ENCODE assay signal across 7 cellular contexts in genomic region chr11:2891901-2892214, GRCh38. TPM values are rescaled to one million over a fixed set of nuclear protein-coding genes. Genes with fewer than 3 reads are reported as not detected.
A peak's percentile ranks its signal among the peaks of the same experiment; 100 is the strongest.
DNase-seq lines count a peak whose midpoint lies in the region; ATAC-seq and TF ChIP-seq lines count a peak whose summit lies in the region.

No MANE protein-coding gene starts in this region.

- 0 out of 2 replicates have a peak overlapping the region, but pooled peaks have one; percentile 55 for H3K14ac ChIP-seq in IMR-90 (replicated peaks; ENCODE audit: low read depth, low read length)

- no peak for TF ChIP-seq RAD21 in IMR-90 (IDR thresholded peaks at IDR 0.05; ENCODE audit: low read length)

- peak overlapping the region; percentile 98 for H4K91ac ChIP-seq in IMR-90 (ENCODE audit: insufficient read depth, low read depth, low read length)

- H4K20me1 ChIP-seq in IMR-90 (ENCODE audit: insufficient read depth, low read length), result no peaks in the 10 kb centered on the region

- H3K56ac ChIP-seq in IMR-90 (ENCODE audit: extremely low read depth, insufficient read depth, low read length), result peak overlapping the region; percentile 60; the same call in 1 of the 2 replicates

- peak overlapping the region; percentile 50; the same call in 1 of the 2 replicates for H3K4me2 ChIP-seq in IMR-90 (ENCODE audit: low read depth, low read length)

- no peaks in the 10 kb centered on the region for H3K9me3 ChIP-seq in IMR-90 (ENCODE audit: control insufficient read depth, insufficient read depth, low read length)
- H3K9me3 ChIP-seq in iPS-18a (ENCODE audit: control insufficient read depth, low read depth, low read length), result no peaks in the 10 kb centered on the region

- no peak for TF ChIP-seq CTCF in IMR-90 (conservative IDR thresholded peaks at IDR 0.05; ENCODE audit: low read depth, low read length)
- TF ChIP-seq CTCF in activated CD8-positive, alpha-beta T cell treated with anti-CD3 and anti-CD28 coated beads for 36 hours (IDR thresholded peaks at IDR 0.05), result no peak

- peak overlapping the region; percentile 98 for H3K4ac ChIP-seq in IMR-90 (ENCODE audit: low read depth, low read length)

- peak overlapping the region; percentile 98; the same call in 2 of the 3 replicates for H2BK15ac ChIP-seq in IMR-90 (ENCODE audit: low read depth, low read length)

- H3K27ac Mint-ChIP-seq in activated CD8-positive, alpha-beta T cell treated with anti-CD3 and anti-CD28 coated beads for 36 hours, result peak overlapping the region; percentile 91
- H3K27ac Mint-ChIP-seq in stimulated activated effector memory CD8-positive, alpha-beta T cell treated with anti-CD3 and anti-CD28 coated beads, Interleukin-12 subunit alpha, Interleukin-12 subunit beta, amount 100 ng/mL, for 72 hours, result peak overlapping the region; percentile 91

- H3K27me3 ChIP-seq in IMR-90 (ENCODE audit: control insufficient read depth, insufficient read depth, low read length) (no peaks in the 10 kb centered on the region), iPS-18a (ENCODE audit: control insufficient read depth, insufficient read depth, low read length) (peaks cover 23% of the 10 kb centered on the region)

- H2AK9ac ChIP-seq in IMR-90 (replicated peaks; ENCODE audit: low read depth, low read length, poor library complexity), result peak overlapping the region; percentile 99

- in situ Hi-C loops in IMR-90 (cut with MboI; ENCODE audit: low sequenced_read_pairs), result loop anchor here (10.0 to 25.0 kb wide), 2 partner anchors 467 to 705 kb away; no protein-coding TSS in a partner anchor

- H2BK5ac ChIP-seq in IMR-90 (ENCODE audit: low read depth, low read length, poor library complexity, severe bottlenecking), result peak overlapping the region; percentile 79

- no peaks in the 10 kb centered on the region for H3K36me3 Mint-ChIP-seq in activated CD8-positive, alpha-beta T cell treated with anti-CD3 and anti-CD28 coated beads for 36 hours (ENCODE audit: low read depth)
- peaks cover under 1% of the 10 kb centered on the region for H3K36me3 Mint-ChIP-seq in stimulated activated effector memory CD8-positive, alpha-beta T cell treated with anti-CD3 and anti-CD28 coated beads, Interleukin-12 subunit alpha, Interleukin-12 subunit beta, amount 100 ng/mL, for 72 hours

- ATAC-seq in IMR-90 (ENCODE audit: low read depth), result no peak; the same call in 1 of the 2 replicates
- ATAC-seq in activated CD8-positive, alpha-beta T cell treated with anti-CD3 and anti-CD28 coated beads for 36 hours, result no peak
- no peak for ATAC-seq in stimulated activated effector memory CD8-positive, alpha-beta T cell treated with anti-CD3 and anti-CD28 coated beads, Interleukin-12 subunit alpha, Interleukin-12 subunit beta, amount 100 ng/mL, for 72 hours
- no peak for ATAC-seq in GM18498 (IDR thresholded peaks at IDR 0.05; ENCODE audit: unreplicated experiment)
- no peak for ATAC-seq in GM19351 (IDR thresholded peaks at IDR 0.05; ENCODE audit: unreplicated experiment)

- no peaks in the 10 kb centered on the region for H3K9me3 Mint-ChIP-seq in activated CD8-positive, alpha-beta T cell treated with anti-CD3 and anti-CD28 coated beads for 36 hours
- no peaks in the 10 kb centered on the region for H3K9me3 Mint-ChIP-seq in stimulated activated effector memory CD8-positive, alpha-beta T cell treated with anti-CD3 and anti-CD28 coated beads, Interleukin-12 subunit alpha, Interleukin-12 subunit beta, amount 100 ng/mL, for 72 hours

- peak overlapping the region; percentile 88 to 98; a peak in 3 of 4 replicates for H4K8ac ChIP-seq in IMR-90 (ENCODE audit: low read depth in 2 of 2, low read length in 2 of 2)

- no peak overlapping the region for H3K4me3 ChIP-seq in IMR-90 (ENCODE audit: insufficient read depth, low read depth, low read length)
- no peak overlapping the region for H3K4me3 ChIP-seq in iPS-18a (ENCODE audit: low read length)

- peak overlapping the region; percentile 19 for H3K27ac ChIP-seq in IMR-90 (ENCODE audit: insufficient read depth, low read length)
- no peak overlapping the region for H3K27ac ChIP-seq in iPS-18a (ENCODE audit: low read length)

- CTCF ChIA-PET in IMR-90 (lab: Yijun Ruan, JAX), result interaction anchor here (0.8 to 11.0 kb wide), 3 partner anchors 38 to 464 kb away, joined by 3 to 116 read pairs (median 4); no protein-coding TSS in a partner anchor
- CTCF ChIA-PET in activated CD8-positive, alpha-beta T cell treated with anti-CD3 and anti-CD28 coated beads for 36 hours (lab: Charles Lee), result interaction anchor here (0.9 to 13.7 kb wide), 22 partner anchors 9 to 700 kb away, joined by 3 to 412 read pairs (median 5); partner anchors contain the start of gene PHLDA2

- POLR2A ChIA-PET in IMR-90 (lab: Charles Lee; ENCODE audit: unreplicated experiment), result interaction anchor here (0.6 kb wide), 2 partner anchors 35 to 277 kb away, joined by 3 read pairs; no protein-coding TSS in a partner anchor
- POLR2A ChIA-PET in activated CD8-positive, alpha-beta T cell treated with anti-CD3 and anti-CD28 coated beads for 36 hours (lab: Charles Lee), result interaction anchor here (1.0 to 4.2 kb wide), 4 partner anchors 11 to 419 kb away, joined by 3 to 26 read pairs (median 9); a partner anchor contains a TSS

- H3K9ac ChIP-seq in IMR-90 (ENCODE audit: low read depth, low read length) (0 out of 2 replicates have a peak overlapping the region, but pooled peaks have one; percentile 18), iPS-18a (ENCODE audit: low read length) (peak overlapping the region; percentile 55)

- H3K27me3 Mint-ChIP-seq in activated CD8-positive, alpha-beta T cell treated with anti-CD3 and anti-CD28 coated beads for 36 hours, result no peaks in the 10 kb centered on the region

- H3K79me1 ChIP-seq in IMR-90 (ENCODE audit: low read depth in 1 of 2, low read length in 2 of 2), result no peaks in the 10 kb centered on the region; a peak in 1 of 4 replicates

- 7% methylated on average over 3 of the region's 8 CpGs; no CpG with 5 or more reads in 1 of the 2 experiments for WGBS in IMR-90 (ENCODE audit: extremely low coverage in 2 of 2, insufficient read length in 1 of 2), 2 experiments

- dilution Hi-C loops in IMR-90 (cut with HindIII; ENCODE audit: low sequenced_read_pairs, unreplicated experiment), result no loop called here

- no peak overlapping the region; the same call in 1 of the 2 replicates for H3K18ac ChIP-seq in IMR-90 (ENCODE audit: low read depth, low read length)

- H4K5ac ChIP-seq in IMR-90 (ENCODE audit: low read depth, low read length), result peak overlapping the region; percentile 73; the same call in 1 of the 2 replicates

- 0 out of 2 replicates have a peak, but pooled peaks cover 3% of the 10 kb centered on the region for H3K9me1 ChIP-seq in IMR-90 (ENCODE audit: insufficient read depth, low read length)

- intact Hi-C loops in IMR-90 (cut with micrococcal nuclease), result loop anchor here (1.0 to 10.0 kb wide), 3 partner anchors 100 to 697 kb away; partner anchors contain the start of gene NAP1L4
- intact Hi-C loops in activated CD8-positive, alpha-beta T cell treated with anti-CD3 and anti-CD28 coated beads for 36 hours (cut with micrococcal nuclease), result loop anchor here (10.0 kb wide), 1 partner anchor 587 kb away; the partner anchor contains the start of genes C11orf21 and TSPAN32

- peak overlapping the region; percentile 100 for H2AFZ ChIP-seq in IMR-90 (replicated peaks; ENCODE audit: low read length, poor library complexity)

- peaks cover 26% of the 10 kb centered on the region for H3K4me1 ChIP-seq in IMR-90 (ENCODE audit: control insufficient read depth, insufficient read depth, low read length)
- H3K4me1 ChIP-seq in iPS-18a (ENCODE audit: control insufficient read depth, low read depth, low read length), result peaks cover 17% of the 10 kb centered on the region

- peak; percentile 30 for DNase-seq in IMR-90
- DNase-seq in activated CD8-positive, alpha-beta T cell treated with anti-CD3 and anti-CD28 coated beads for 36 hours, result no peak
- DNase-seq in stimulated activated effector memory CD8-positive, alpha-beta T cell treated with anti-CD3 and anti-CD28 coated beads, Interleukin-12 subunit alpha, Interleukin-12 subunit beta, amount 100 ng/mL, for 72 hours (ENCODE audit: low spot score in 2 of 2), result no peak
- DNase-seq in NCI-H524 (lab: John Stamatoyannopoulos, UW), result no peak

- H2AK5ac ChIP-seq in IMR-90 (ENCODE audit: low read depth, low read length), result peak overlapping the region; percentile 96

- H3K4me3 Mint-ChIP-seq in activated CD8-positive, alpha-beta T cell treated with anti-CD3 and anti-CD28 coated beads for 36 hours, result peak overlapping the region; percentile 83
- peak overlapping the region; percentile 77 for H3K4me3 Mint-ChIP-seq in stimulated activated effector memory CD8-positive, alpha-beta T cell treated with anti-CD3 and anti-CD28 coated beads, Interleukin-12 subunit alpha, Interleukin-12 subunit beta, amount 100 ng/mL, for 72 hours

- peak overlapping the region; percentile 97; the same call in 1 of the 2 replicates for H2BK120ac ChIP-seq in IMR-90 (ENCODE audit: low read depth, low read length)

- no peak for TF ChIP-seq POLR2A in IMR-90 (IDR thresholded peaks at IDR 0.05; ENCODE audit: low read depth, low read length)

- 0 out of 2 replicates have a peak overlapping the region, but pooled peaks have one; percentile 48 for H3K23ac ChIP-seq in IMR-90 (ENCODE audit: low read depth, low read length)

- no TSS peak for BruUV-seq in IMR-90 (replicated peaks; lab: Mats Ljungman, UMichigan)

- H3K4me1 Mint-ChIP-seq in activated CD8-positive, alpha-beta T cell treated with anti-CD3 and anti-CD28 coated beads for 36 hours (ENCODE audit: low read depth), result peaks cover 17% of the 10 kb centered on the region
- peaks cover 31% of the 10 kb centered on the region for H3K4me1 Mint-ChIP-seq in stimulated activated effector memory CD8-positive, alpha-beta T cell treated with anti-CD3 and anti-CD28 coated beads, Interleukin-12 subunit alpha, Interleukin-12 subunit beta, amount 100 ng/mL, for 72 hours

- no peaks in the 10 kb centered on the region for H3K36me3 ChIP-seq in IMR-90 (ENCODE audit: control insufficient read depth, insufficient read depth, low read length)
- no peaks in the 10 kb centered on the region for H3K36me3 ChIP-seq in iPS-18a (ENCODE audit: control insufficient read depth, low read depth, low read length)

- peak overlapping the region; percentile 31; the same call in 1 of the 2 replicates for H2BK20ac ChIP-seq in IMR-90 (ENCODE audit: low read depth, low read length)

TF ChIP-seq in IMR-90, 13 proteins besides CTCF, POLR2A, EP300 and RAD21 (continues in another document):
- TF ChIP-seq MXI1 (IDR thresholded peaks at IDR 0.05; ENCODE audit: borderline replicate concordance, low read depth, low read length) (no peak), NFE2L2 (IDR thresholded peaks at IDR 0.05; ENCODE audit: low read depth, low read length) (no peak)

RNA-seq across cellular contexts. Expression of gene CDKN1C, which starts 6.3 kb away (rescaled TPM):
- 1.6 and 2.2 TPM in 2 replicates for total RNA-seq in IMR-90 (2012; rRNA removed)
- 3.0 and 3.7 TPM in 2 replicates for polyA plus RNA-seq in IMR-90 (2012; rRNA removed)
- polyA plus RNA-seq in IMR-90 (2012; cell fraction: cytosol; rRNA removed), result 3.6 and 6.4 TPM in 2 replicates
- 5.3 and 8.9 TPM in 2 replicates for polyA plus RNA-seq in IMR-90 (2012; cell fraction: nucleus; rRNA removed; ENCODE audit: low replicate concordance)
- 1 to 10 TPM; 1.6 TPM for total RNA-seq in activated CD8-positive, alpha-beta T cell treated with anti-CD3 and anti-CD28 coated beads for 36 hours

RNA-seq across cellular contexts. Expression of gene PHLDA2, which starts 37.4 kb away (rescaled TPM):
- total RNA-seq in IMR-90 (2012; rRNA removed), result 3.8 and 4.4 TPM in 2 replicates
- 89.0 and 154 TPM in 2 replicates for polyA plus RNA-seq in IMR-90 (2012; rRNA removed)
- polyA plus RNA-seq in IMR-90 (2012; cell fraction: cytosol; rRNA removed), result 190 and 339 TPM in 2 replicates
- 56.3 and 191 TPM in 2 replicates for polyA plus RNA-seq in IMR-90 (2012; cell fraction: nucleus; rRNA removed; ENCODE audit: low replicate concordance)
- total RNA-seq in activated CD8-positive, alpha-beta T cell treated with anti-CD3 and anti-CD28 coated beads for 36 hours, result 1 to 10 TPM; 3.6 to 3.7 TPM
